8 cellular contexts compared by ENCODE assay signal in genomic region chrX:135421537-135421931, GRCh38. TPM values are rescaled to one million over a fixed set of nuclear protein-coding genes. Genes with fewer than 3 reads are reported as not detected.
DNase-seq lines count a peak whose midpoint lies in the region; TF ChIP-seq lines count a peak whose summit lies in the region.

No MANE protein-coding gene starts in this region.

- no peaks in the 10 kb centered on the region for H3K27me3 ChIP-seq in DOHH2 (ENCODE audit: control insufficient read depth, low read length)
- H3K27me3 ChIP-seq in H7 (ENCODE audit: control insufficient read depth, insufficient read depth, low read length) = peaks cover 7% of the 10 kb centered on the region; the same call in 1 of the 2 replicates
- no peaks in the 10 kb centered on the region; the same call in 1 of the 2 replicates for H3K27me3 ChIP-seq in SK-N-SH (ENCODE audit: insufficient read depth)
- peaks cover 6% of the 10 kb centered on the region for H3K27me3 ChIP-seq in trophoblast cell (ENCODE audit: insufficient read depth, low read length)
- no peaks in the 10 kb centered on the region for H3K27me3 ChIP-seq in thyroid gland

- intact Hi-C loops in head of caudate nucleus (cut with DNase I) = no loop called here
- intact Hi-C loops in thyroid gland (cut with DNase I) = no loop called here

- H3K14ac ChIP-seq in trophoblast cell (ENCODE audit: low read length) = no peak overlapping the region

- H2AFZ ChIP-seq in SK-N-SH (ENCODE audit: low read depth) = no peak overlapping the region
- peak overlapping the region; percentile 41 for H2AFZ ChIP-seq in trophoblast cell (ENCODE audit: insufficient read depth, low read length, poor library complexity)

- no peaks in the 10 kb centered on the region for H3F3A ChIP-seq in DOHH2 (ENCODE audit: control insufficient read depth, insufficient read depth)
- no peaks in the 10 kb centered on the region for H3F3A ChIP-seq in SK-N-SH (replicated peaks; ENCODE audit: insufficient read depth)

- H3K23ac ChIP-seq in trophoblast cell (ENCODE audit: low read length) = no peak overlapping the region

- H3K4ac ChIP-seq in trophoblast cell (ENCODE audit: low read depth, low read length) = no peak overlapping the region

- no peak for TF ChIP-seq CTCF in DOHH2 (IDR thresholded peaks at IDR 0.05; ENCODE audit: low read depth, low read length, poor library complexity, severe bottlenecking)
- no peak for TF ChIP-seq CTCF in SK-N-SH (IDR thresholded peaks at IDR 0.05)
- no peak for TF ChIP-seq CTCF in thyroid gland (IDR thresholded peaks at IDR 0.05)

- H4K8ac ChIP-seq in trophoblast cell (ENCODE audit: low read depth, low read length) = peak overlapping the region; percentile 4

- H3K9ac ChIP-seq in SK-N-SH = no peak overlapping the region
- H3K9ac ChIP-seq in trophoblast cell (ENCODE audit: low read length) = no peak overlapping the region

- H3K27ac ChIP-seq in DOHH2 (ENCODE audit: low read depth, low read length) (no peak overlapping the region), SK-N-SH (ENCODE audit: low read depth in 2 of 2, low read length in 1 of 2) (no peak overlapping the region), trophoblast cell (ENCODE audit: low read depth, low read length) (no peak overlapping the region), thyroid gland (peak overlapping the region; percentile 70 to 83 (median 75))

- WGBS in SK-N-SH (ENCODE audit: low lambda C conversion rate) = 29% methylated on average over 11 of the region's 29 CpGs
- no CpG with 5 or more reads among the region's 29 CpGs for WGBS in trophoblast cell (ENCODE audit: extremely low coverage, insufficient coverage, insufficient read length)
- 0 to 2% methylated on average over 4 to 11 of the region's 29 CpGs for WGBS in thyroid gland, 2 donors

- no peak overlapping the region for H3K18ac ChIP-seq in trophoblast cell (ENCODE audit: low read length)

- H3K4me2 ChIP-seq in DOHH2 (ENCODE audit: low read length) (peak overlapping the region; percentile 60), SK-N-SH (no peak overlapping the region), trophoblast cell (ENCODE audit: low read length) (peak overlapping the region; percentile 57)

- H3K4me1 ChIP-seq in DOHH2 (ENCODE audit: control insufficient read depth, low read length) (peaks cover 4% of the 10 kb centered on the region; the same call in 1 of the 2 replicates), SK-N-SH (ENCODE audit: control insufficient read depth in 1 of 2, insufficient read depth in 2 of 2, low read depth in 1 of 2, low read length in 1 of 2) (no peaks in the 10 kb centered on the region; a peak in 1 of 4 replicates), trophoblast cell (ENCODE audit: control insufficient read depth in 1 of 2, insufficient read depth in 2 of 2, low read length in 2 of 2) (no peaks in the 10 kb centered on the region), thyroid gland (no peaks in the 10 kb centered on the region)

- CTCF ChIA-PET in SK-N-SH (lab: Yijun Ruan, JAX) = no interaction called here

- TF ChIP-seq EP300 in SK-N-SH (IDR thresholded peaks at IDR 0.05; ENCODE audit: borderline replicate concordance in 1 of 2, low read depth in 1 of 2, low read length in 1 of 2) = no peak

- H4K12ac ChIP-seq in trophoblast cell (ENCODE audit: low read depth, low read length) = no peak overlapping the region

- peak in 1 of 2 donors; percentile 61 for TF ChIP-seq POLR2A in thyroid gland (IDR thresholded peaks at IDR 0.05)

- peak overlapping the region; percentile 57 for H3K4me3 ChIP-seq in DOHH2 (ENCODE audit: low read length)
- H3K4me3 ChIP-seq in H7 (ENCODE audit: insufficient read depth, low read depth, low read length) = peak overlapping the region; percentile 57
- peak overlapping the region; percentile 32 to 45; a peak in 3 of 4 replicates for H3K4me3 ChIP-seq in SK-N-SH (ENCODE audit: low read depth in 2 of 2, low read length in 1 of 2)
- no peak overlapping the region for H3K4me3 ChIP-seq in trophoblast cell (ENCODE audit: low read depth, low read length)
- H3K4me3 ChIP-seq in thyroid gland (replicated peaks in 1 of 3) = peak overlapping the region in 1 of 3 donors; percentile 32

- no peak overlapping the region for H2AK5ac ChIP-seq in trophoblast cell (ENCODE audit: low read length)

- H2BK12ac ChIP-seq in trophoblast cell (ENCODE audit: low read length) = no peak overlapping the region

- H4K20me1 ChIP-seq in DOHH2 (ENCODE audit: control insufficient read depth, insufficient read depth, low read depth, low read length) (no peaks in the 10 kb centered on the region), SK-N-SH (ENCODE audit: insufficient read depth) (no peaks in the 10 kb centered on the region)

- no peak overlapping the region for H2BK5ac ChIP-seq in trophoblast cell (ENCODE audit: low read depth, low read length, poor library complexity)

- H3K36me3 ChIP-seq in DOHH2 (ENCODE audit: control insufficient read depth, low read length) = no peaks in the 10 kb centered on the region
- no peaks in the 10 kb centered on the region for H3K36me3 ChIP-seq in H7 (replicated peaks; ENCODE audit: control insufficient read depth, insufficient read depth, low read length)
- H3K36me3 ChIP-seq in SK-N-SH (replicated peaks in 1 of 2; ENCODE audit: control insufficient read depth in 1 of 2, insufficient read depth in 2 of 2, low read length in 1 of 2) = no peaks in the 10 kb centered on the region
- no peaks in the 10 kb centered on the region for H3K36me3 ChIP-seq in trophoblast cell (ENCODE audit: control insufficient read depth in 1 of 2, insufficient read depth in 2 of 2, low read length in 2 of 2)
- H3K36me3 ChIP-seq in thyroid gland = no peaks in the 10 kb centered on the region

- DNase-seq in H7 (peak; percentile 93), M059J (ENCODE audit: low read depth) (peak; percentile 74), SK-N-SH (peak; percentile 89), head of caudate nucleus (peak; percentile 68 to 96 (median 91)), trophoblast cell (peak; percentile 37 to 61), thyroid gland (peak; percentile 84 to 86)
- peak; percentile 87 for DNase-seq in activated naive CD4-positive, alpha-beta T cell treated with anti-CD3 and anti-CD28 coated beads, Interleukin-2, amount 50 U/mL, for 16 hours

- no peaks in the 10 kb centered on the region for H3K9me2 ChIP-seq in DOHH2 (replicated peaks; ENCODE audit: control insufficient read depth, low read length)
- no peaks in the 10 kb centered on the region for H3K9me2 ChIP-seq in SK-N-SH

- no peaks in the 10 kb centered on the region for H3K79me1 ChIP-seq in trophoblast cell (ENCODE audit: low read length)

- TF ChIP-seq RAD21 in SK-N-SH (IDR thresholded peaks at IDR 0.05; ENCODE audit: low read length) = no peak

- no peak overlapping the region for H4K91ac ChIP-seq in trophoblast cell (ENCODE audit: low read depth, low read length)

- H3K79me2 ChIP-seq in DOHH2 (ENCODE audit: control insufficient read depth, low read length) = no peaks in the 10 kb centered on the region
- no peaks in the 10 kb centered on the region for H3K79me2 ChIP-seq in SK-N-SH (ENCODE audit: insufficient read depth)
- no peaks in the 10 kb centered on the region for H3K79me2 ChIP-seq in trophoblast cell (ENCODE audit: control insufficient read depth, insufficient read depth, low read length, poor library complexity)

- H3K9me3 ChIP-seq in DOHH2 (ENCODE audit: control insufficient read depth, insufficient read depth, low read length) (no peaks in the 10 kb centered on the region), SK-N-SH (no peaks in the 10 kb centered on the region), trophoblast cell (ENCODE audit: insufficient read depth, low read depth, low read length) (no peaks in the 10 kb centered on the region), thyroid gland (no peaks in the 10 kb centered on the region)

- POLR2A ChIA-PET in SK-N-SH (lab: Yijun Ruan, JAX) = no interaction called here

- H2BK120ac ChIP-seq in trophoblast cell (ENCODE audit: insufficient read depth, low read length, poor library complexity) = no peak overlapping the region

TF ChIP-seq in SK-N-SH, 30 proteins besides CTCF, POLR2A, EP300 and RAD21 (continues in another document):
- TF ChIP-seq CHD2 (IDR thresholded peaks at IDR 0.05; ENCODE audit: low read length, partially characterized antibody) (no peak), SMC3 (IDR thresholded peaks at IDR 0.05; ENCODE audit: low read depth, low read length) (no peak), JUND (IDR thresholded peaks at IDR 0.05) (no peak), USF2 (IDR thresholded peaks at IDR 0.05; ENCODE audit: borderline replicate concordance, low read depth, low read length) (no peak)

RNA-seq across cellular contexts. Expression of gene SMIM10L2A, which starts 0.2 kb away (rescaled TPM):
- 7.0 and 11.5 TPM in 2 replicates for total RNA-seq in H7 (2014; rRNA removed; shearing (Covaris generic))
- total RNA-seq in M059J (2014; rRNA removed; shearing (Covaris generic)) = 0.07 TPM in 1 of 2 replicates, not detected in the other
- 0.08 and 0.15 TPM in 2 replicates for polyA plus RNA-seq in SK-N-SH (2012; rRNA removed)
- 0.12 and 0.13 TPM in 2 replicates for polyA plus RNA-seq in SK-N-SH (2012; cell fraction: cytosol; rRNA removed)
- 0.32 and 0.37 TPM in 2 replicates for polyA plus RNA-seq in SK-N-SH (2012; cell fraction: nucleus; rRNA removed)
- polyA plus RNA-seq in trophoblast cell (2013) = 0.10 TPM in 2 replicates
- total RNA-seq in thyroid gland = 1 to 10 TPM; 3.6 to 6.7 (median 4.8) TPM

Comparison
In these comparisons a context has a peak if more than half of its experiments do, and no peak if none do; other contexts are left out.
1. H3K27ac ChIP-seq: peak in thyroid gland (3 of 3); none in DOHH2 (single experiment), SK-N-SH (0 of 2) and trophoblast cell (single experiment).
2. Peak in every context shown above with its lines, with median percentiles within 50 percentile points of each other: DNase-seq.